In genomic region chr12:92810370-92810769, GRCh38 we compare ENCODE assay signal across 21 cellular contexts.
DNase-seq lines count a peak whose midpoint lies in the region; ATAC-seq and TF ChIP-seq lines count a peak whose summit lies in the region.
"Had no signal": no experiment of that assay in that cellular context is flagged by ENCODE, and none has a peak within 500 bp of the region (broad histone marks: within the 10 kb centered on the region; RNA-seq: fewer than 3 reads in every experiment).

No MANE protein-coding gene starts in this region.

- no peak overlapping the region for H2BK20ac ChIP-seq in H9 (ENCODE audit: low read depth, low read length, poor library complexity, severe bottlenecking)

- no peaks in the 10 kb centered on the region for H3K4me1 Mint-ChIP-seq in H9
- H3K4me1 Mint-ChIP-seq: mesothelial cell of epicardium; stimulated activated effector memory CD8-positive, alpha-beta T cell treated with anti-CD3 and anti-CD28 coated beads, Interleukin-12 subunit alpha, Interleukin-12 subunit beta, amount 100 ng/mL, for 72 hours had no signal

- peaks cover 2 to 23% (median 10%) of the 10 kb centered on the region in 3 experiments; a peak in 6 of 7 replicates for H3K36me3 Mint-ChIP-seq in H9 (ENCODE audit: insufficient read depth in 1 of 3, low read depth in 3 of 3)

- H3K18ac ChIP-seq in H9 (ENCODE audit: insufficient read length, low read depth, low read length), result no peak overlapping the region

- no peak for TF ChIP-seq POLR2A in esophagus muscularis mucosa (IDR thresholded peaks at IDR 0.05; ENCODE audit: low read depth)

- H4K91ac ChIP-seq in H9 (ENCODE audit: insufficient read length, low read depth, low read length), result no peak overlapping the region

- no peak for TF ChIP-seq EP300 in esophagus muscularis mucosa (IDR thresholded peaks at IDR 0.05)

- H3K79me2 ChIP-seq in H9 (ENCODE audit: insufficient read depth, low read length), result no peaks in the 10 kb centered on the region

- H3K56ac ChIP-seq in H9 (ENCODE audit: insufficient read length, low read depth, low read length), result no peak overlapping the region

- no peak overlapping the region for H2AFZ ChIP-seq in H9 (ENCODE audit: low read length)
- H2AFZ ChIP-seq: PC-9 had no signal

- ATAC-seq in GM19043 (IDR thresholded peaks at IDR 0.05; ENCODE audit: low read depth, unreplicated experiment), result peak; percentile 84
- peak; percentile 62 for ATAC-seq in HG02588 (IDR thresholded peaks at IDR 0.05; ENCODE audit: unreplicated experiment)
- ATAC-seq in HG03432 (IDR thresholded peaks at IDR 0.05; ENCODE audit: unreplicated experiment), result peak; percentile 81
- no peak for ATAC-seq in mucosa of descending colon
- ATAC-seq: CD8-positive, alpha-beta T cell; K562; stimulated activated effector memory CD8-positive, alpha-beta T cell treated with anti-CD3 and anti-CD28 coated beads, Interleukin-12 subunit alpha, Interleukin-12 subunit beta, amount 100 ng/mL, for 72 hours had no signal

- no peaks in the 10 kb centered on the region for H3K9me3 Mint-ChIP-seq in H9
- H3K9me3 Mint-ChIP-seq: CD8-positive, alpha-beta T cell; stimulated activated effector memory CD8-positive, alpha-beta T cell treated with anti-CD3 and anti-CD28 coated beads, Interleukin-12 subunit alpha, Interleukin-12 subunit beta, amount 100 ng/mL, for 72 hours had no signal

- no peaks in the 10 kb centered on the region for H3K23me2 ChIP-seq in H9 (ENCODE audit: insufficient read length, low read depth, low read length, poor library complexity, severe bottlenecking)

- H3K4me1 ChIP-seq in BLaER1 (peaks cover 12% of the 10 kb centered on the region), H9 (ENCODE audit: insufficient read depth, low read length) (no peaks in the 10 kb centered on the region), mucosa of descending colon (ENCODE audit: low read depth) (no peaks in the 10 kb centered on the region), esophagus muscularis mucosa (no peaks in the 10 kb centered on the region)
- H3K4me1 ChIP-seq: colonic mucosa had no signal

- peaks cover 7% of the 10 kb centered on the region; the same call in 1 of the 2 replicates for H3K9me3 ChIP-seq in BLaER1
- H3K9me3 ChIP-seq in H9 (ENCODE audit: control insufficient read depth, low read depth, low read length), result no peaks in the 10 kb centered on the region
- H3K9me3 ChIP-seq in mucosa of descending colon, result no peaks in the 10 kb centered on the region
- peaks cover 0 to 5% (median 0%) of the 10 kb centered on the region in 4 donors for H3K9me3 ChIP-seq in esophagus muscularis mucosa
- H3K9me3 ChIP-seq: colonic mucosa, neutrophil had no signal

- no peak overlapping the region for H2BK12ac ChIP-seq in H9 (ENCODE audit: insufficient read length, low read depth, low read length)

- H3K4me3 Mint-ChIP-seq in H9, result no peak overlapping the region
- H3K4me3 Mint-ChIP-seq: CD8-positive, alpha-beta T cell; mesothelial cell of epicardium; stimulated activated effector memory CD8-positive, alpha-beta T cell treated with anti-CD3 and anti-CD28 coated beads, Interleukin-12 subunit alpha, Interleukin-12 subunit beta, amount 100 ng/mL, for 72 hours had no signal

- no peaks in the 10 kb centered on the region for H4K20me1 ChIP-seq in BLaER1
- no peaks in the 10 kb centered on the region for H4K20me1 ChIP-seq in H9 (ENCODE audit: control insufficient read depth, insufficient read depth, insufficient read length)

- WGBS in H9 (ENCODE audit: extremely low coverage, insufficient read length, low lambda C conversion rate), result no CpG with 5 or more reads among the region's 4 CpGs
- WGBS in esophagus muscularis mucosa, result 90% methylated on average over 4 of the region's 4 CpGs

- H3K4me2 ChIP-seq in BLaER1 (peak overlapping the region; percentile 32), H9 (ENCODE audit: insufficient read depth, insufficient read length, low read length) (no peak overlapping the region)
- H3K4me2 ChIP-seq: PC-9 had no signal

- H3K14ac ChIP-seq in H9 (ENCODE audit: insufficient read depth, low read length), result no peak overlapping the region

- no peaks in the 10 kb centered on the region for H3K27me3 Mint-ChIP-seq in H9 (ENCODE audit: low read depth)

- no peak overlapping the region for H3K4ac ChIP-seq in H9 (ENCODE audit: low read depth, low read length)

- H2BK5ac ChIP-seq in H9 (ENCODE audit: insufficient read length, low read length), result no peak overlapping the region

- H3K27ac Mint-ChIP-seq in H9, result no peak overlapping the region
- H3K27ac Mint-ChIP-seq: CD8-positive, alpha-beta T cell; mesothelial cell of epicardium; stimulated activated effector memory CD8-positive, alpha-beta T cell treated with anti-CD3 and anti-CD28 coated beads, Interleukin-12 subunit alpha, Interleukin-12 subunit beta, amount 100 ng/mL, for 72 hours had no signal

- H3K4me3 ChIP-seq in BLaER1 (no peak overlapping the region), mucosa of descending colon (no peak overlapping the region), esophagus muscularis mucosa (no peak overlapping the region)
- H3K4me3 ChIP-seq: colonic mucosa, K562, PC-9 had no signal

- H3K9ac ChIP-seq in BLaER1 (no peak overlapping the region), H9 (ENCODE audit: extremely low read depth, insufficient read length, low read length) (no peak overlapping the region)

- H3K27ac ChIP-seq in BLaER1 (0 out of 2 replicates have a peak overlapping the region, but pooled peaks have one; percentile 18), H9 (ENCODE audit: insufficient read length, low read depth, low read length) (no peak overlapping the region), esophagus muscularis mucosa (replicated peaks in 1 of 4) (no peak overlapping the region)
- H3K27ac ChIP-seq: colonic mucosa, epithelial cell of prostate, neutrophil, PC-9 had no signal

- no peak overlapping the region for H2AK5ac ChIP-seq in H9 (ENCODE audit: insufficient read length, low read length)

- DNase-seq in H9 (no peak), mucosa of descending colon (no peak), NCI-H146 treated with DMSO at 0.1 percent for 48 hours (lab: John Stamatoyannopoulos, UW; ENCODE audit: unreplicated experiment) (no peak), esophagus muscularis mucosa (ENCODE audit: extremely low spot score) (no peak)
- DNase-seq: activated effector memory CD4-positive, alpha-beta T cell treated with Interleukin-2 at 50 U/mL for 16 hours; aorta; CD8-positive, alpha-beta T cell; colonic mucosa; kidney; NCI-H1417; NCI-H524; PC-9 had no signal

- H3K79me1 ChIP-seq in H9 (ENCODE audit: insufficient read depth, low read depth, low read length, poor library complexity, severe bottlenecking), result no peaks in the 10 kb centered on the region

- no peak overlapping the region for H4K5ac ChIP-seq in H9 (ENCODE audit: insufficient read length, low read depth, low read length)

- H3K23ac ChIP-seq in H9 (ENCODE audit: insufficient read length, low read depth, low read length), result no peak overlapping the region

- H3K36me3 ChIP-seq in BLaER1, result peaks cover 44% of the 10 kb centered on the region
- H3K36me3 ChIP-seq in mucosa of descending colon (ENCODE audit: low read depth), result no peaks in the 10 kb centered on the region
- peaks cover 0 to 70% (median 39%) of the 10 kb centered on the region in 4 donors for H3K36me3 ChIP-seq in esophagus muscularis mucosa
- H3K36me3 ChIP-seq: colonic mucosa had no signal

- H3K27me3 ChIP-seq in BLaER1, result no peaks in the 10 kb centered on the region
- no peaks in the 10 kb centered on the region for H3K27me3 ChIP-seq in H9 (ENCODE audit: insufficient read depth, low read length)
- H3K27me3 ChIP-seq in esophagus muscularis mucosa, result no peaks in the 10 kb centered on the region
- H3K27me3 ChIP-seq: colonic mucosa, neutrophil had no signal

- no peak overlapping the region for H2BK15ac ChIP-seq in H9 (ENCODE audit: low read depth, low read length)

- intact Hi-C loops in mucosa of descending colon (cut with DNase I, micrococcal nuclease) (no loop called here), esophagus muscularis mucosa (cut with DNase I) (no loop called here)

- no peak for TF ChIP-seq CTCF in H9 (conservative IDR thresholded peaks at IDR 0.05)
- TF ChIP-seq CTCF in mucosa of descending colon (IDR thresholded peaks at IDR 0.05), result no peak
- TF ChIP-seq CTCF in esophagus muscularis mucosa (IDR thresholded peaks at IDR 0.05), result no peak

- no peak overlapping the region for H2BK120ac ChIP-seq in H9 (ENCODE audit: low read depth, low read length, poor library complexity, severe bottlenecking)

- H4K8ac ChIP-seq in H9 (replicated peaks; ENCODE audit: insufficient read length, low read depth, low read length), result no peak overlapping the region

- no peak overlapping the region for H3T11ph ChIP-seq in H9 (ENCODE audit: low read length)
